20 cellular contexts compared by ENCODE assay signal in the genomic region with DNA sequence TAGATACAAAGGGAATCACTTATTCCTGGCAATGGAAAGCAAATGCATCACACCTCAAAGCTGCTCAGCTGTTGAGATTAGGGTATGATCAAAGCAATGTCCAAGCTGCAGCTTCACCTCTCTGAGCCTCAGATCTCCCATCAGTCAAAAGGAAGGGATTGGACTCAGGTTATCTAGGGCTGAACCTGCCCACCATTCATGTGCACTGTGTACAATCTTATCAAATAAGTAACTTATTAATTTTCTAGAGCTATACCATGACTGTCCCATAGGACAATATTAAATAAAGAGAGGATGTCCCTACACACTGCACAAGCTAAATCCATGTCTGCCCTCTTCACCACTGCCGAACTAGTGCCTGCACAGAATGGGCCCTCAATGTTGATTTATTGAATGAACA.
"Had no signal": no experiment of that assay in that cellular context is flagged by ENCODE, and none has a peak within 500 bp of the region (broad histone marks: within the 10 kb centered on the region; RNA-seq: fewer than 3 reads in every experiment).

No MANE protein-coding gene starts in this region.

- ATAC-seq: effector memory CD8-positive, alpha-beta T cell; left ventricle myocardium superior; lower lobe of right lung had no signal

- H3K36me3 ChIP-seq: lower lobe of right lung, neural progenitor cell, prostate gland, right atrium auricular region, transverse colon, vagina had no signal

- DNase-seq: cortex of kidney; effector memory CD8-positive, alpha-beta T cell; hypothalamus; immature natural killer cell; islet precursor cell; kidney glomerular epithelial cell; left ventricle myocardium superior; lower lobe of right lung; naive B cell; stimulated activated CD4-positive, alpha-beta T cell treated with anti-CD3 and anti-CD28 coated beads, Interleukin-15, amount 100 ng/mL, for 24 hours; stimulated activated CD4-positive, alpha-beta T cell treated with anti-CD3 and anti-CD28 coated beads, Interleukin-2, amount 100 ng/mL, for 48 hours; stimulated activated naive B cell treated with anti-CD40 and anti-IgM and Interleukin-4, amounts not matched to agents 10 μg/mL and 1 μg/mL and 100 μg/mL, for 72 hours; transverse colon had no signal

- H3K27ac Mint-ChIP-seq: effector memory CD8-positive, alpha-beta T cell; naive B cell; neural progenitor cell; stimulated activated naive B cell treated with anti-CD40 and anti-IgM and Interleukin-4, amounts not matched to agents 10 μg/mL and 1 μg/mL and 100 μg/mL, for 72 hours; stimulated activated naive CD8-positive, alpha-beta T cell treated with anti-CD3 and anti-CD28 coated beads, Interleukin-15, Interleukin-2, amounts not matched to agents 100 ng/mL and 50 ng/mL, for 24 hours had no signal

- H3K4me3 ChIP-seq: lower lobe of right lung, neural progenitor cell, prostate gland, right atrium auricular region, skin epidermis, transverse colon, vagina had no signal

- H3K9me3 Mint-ChIP-seq: effector memory CD8-positive, alpha-beta T cell; immature natural killer cell; nephron; stimulated activated naive B cell treated with anti-CD40 and anti-IgM and Interleukin-4, amounts not matched to agents 10 μg/mL and 1 μg/mL and 100 μg/mL, for 72 hours; stimulated activated naive CD8-positive, alpha-beta T cell treated with anti-CD3 and anti-CD28 coated beads, Interleukin-15, Interleukin-2, amounts not matched to agents 100 ng/mL and 50 ng/mL, for 24 hours had no signal

- H3K36me3 Mint-ChIP-seq: naive B cell; neural progenitor cell; stimulated activated naive B cell treated with anti-CD40 and anti-IgM and Interleukin-4, amounts not matched to agents 10 μg/mL and 1 μg/mL and 100 μg/mL, for 72 hours had no signal

- H3K4me3 Mint-ChIP-seq: effector memory CD8-positive, alpha-beta T cell; immature natural killer cell; naive B cell; nephron; neural progenitor cell; stimulated activated naive B cell treated with anti-CD40 and anti-IgM and Interleukin-4, amounts not matched to agents 10 μg/mL and 1 μg/mL and 100 μg/mL, for 72 hours; stimulated activated naive CD8-positive, alpha-beta T cell treated with anti-CD3 and anti-CD28 coated beads, Interleukin-15, Interleukin-2, amounts not matched to agents 100 ng/mL and 50 ng/mL, for 24 hours had no signal

- H3K4me1 Mint-ChIP-seq: immature natural killer cell; naive B cell; stimulated activated naive B cell treated with anti-CD40 and anti-IgM and Interleukin-4, amounts not matched to agents 10 μg/mL and 1 μg/mL and 100 μg/mL, for 72 hours had no signal

- H3K9me3 ChIP-seq: lower lobe of right lung, prostate gland, right atrium auricular region, transverse colon, vagina had no signal

- H3K4me1 ChIP-seq: lower lobe of right lung, right atrium auricular region had no signal
